In the genomic region with DNA sequence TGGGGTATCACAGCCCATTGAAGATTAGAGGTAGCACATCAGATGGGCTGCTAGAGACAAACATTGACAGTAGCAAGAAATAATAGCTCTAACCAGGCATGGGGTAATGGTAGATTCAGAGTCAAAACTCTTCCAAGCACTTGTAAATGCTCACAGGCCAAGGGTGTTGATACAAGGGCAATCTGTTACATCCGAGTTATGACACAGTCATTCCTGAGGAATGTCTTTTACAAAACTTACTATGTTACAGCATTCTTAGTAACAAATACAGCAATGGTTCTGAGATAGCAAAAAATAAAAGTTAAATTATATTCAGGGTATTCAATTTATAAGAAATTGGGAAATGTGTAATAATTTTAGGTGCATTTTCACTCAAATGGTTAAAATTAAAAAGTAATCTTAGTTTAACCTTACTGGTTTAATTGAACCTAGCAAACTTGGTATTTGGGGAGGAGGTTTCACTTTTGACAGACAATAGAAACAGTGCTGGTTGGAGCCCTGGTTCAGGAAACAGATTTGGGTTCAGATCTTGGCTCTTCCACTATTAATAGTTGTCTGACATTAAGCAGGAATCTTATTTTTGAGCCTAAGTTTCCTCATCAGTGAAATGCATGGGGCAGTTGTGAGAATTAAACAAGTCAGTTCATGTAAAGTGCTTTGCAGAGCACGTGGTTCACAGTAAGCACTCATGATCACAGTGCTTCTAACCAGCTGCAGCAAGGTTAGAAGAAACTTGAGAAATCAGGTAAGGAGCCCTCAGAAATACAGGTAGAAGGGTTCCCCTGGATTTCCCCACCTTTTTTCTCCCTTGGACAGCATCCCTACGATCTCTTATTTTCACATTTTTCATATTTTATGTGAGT, we compare ENCODE assay signal across 13 cellular contexts. TPM values are rescaled to one million over a fixed set of nuclear protein-coding genes. Genes with fewer than 3 reads are reported as not detected.
A peak's percentile ranks its signal among the peaks of the same experiment; 100 is the strongest.
DNase-seq lines count a peak whose midpoint lies in the region; ATAC-seq and TF ChIP-seq lines count a peak whose summit lies in the region.
"Had no signal": no experiment of that assay in that cellular context is flagged by ENCODE, and none has a peak within 500 bp of the region (broad histone marks: within the 10 kb centered on the region; RNA-seq: fewer than 3 reads in every experiment).

No MANE protein-coding gene starts in this region.

- ATAC-seq in activated CD8-positive, alpha-beta memory T cell treated with anti-CD3 and anti-CD28 coated beads, Interleukin-2, amount 10 ng/mL, durations not matched to agents 7 days and 5 days, result no peak
- no peak for ATAC-seq in stimulated activated effector memory CD8-positive, alpha-beta T cell treated with anti-CD3 and anti-CD28 coated beads, Interleukin-12 subunit alpha, Interleukin-12 subunit beta, amount 100 ng/mL, for 72 hours
- ATAC-seq in HG02981 (IDR thresholded peaks at IDR 0.05; ENCODE audit: unreplicated experiment), result no peak
- ATAC-seq: activated CD8-positive, alpha-beta T cell treated with anti-CD3 and anti-CD28 coated beads, Interleukin-2, amount 10 ng/mL, durations not matched to agents 7 days and 5 days; activated naive CD8-positive, alpha-beta T cell treated with anti-CD3 and anti-CD28 coated beads, Interleukin-2, amount 50 U/mL, for 24 hours had no signal

- H3K4me3 ChIP-seq in foreskin fibroblast (ENCODE audit: low read depth in 1 of 2, low read length in 2 of 2), result no peak overlapping the region
- H3K4me3 ChIP-seq: left ventricle myocardium inferior had no signal

- peaks cover 31% of the 10 kb centered on the region for H3K4me1 Mint-ChIP-seq in activated CD8-positive, alpha-beta memory T cell treated with anti-CD3 and anti-CD28 coated beads, Interleukin-2, amount 10 ng/mL, durations not matched to agents 7 days and 5 days
- H3K4me1 Mint-ChIP-seq in stimulated activated effector memory CD8-positive, alpha-beta T cell treated with anti-CD3 and anti-CD28 coated beads, Interleukin-12 subunit alpha, Interleukin-12 subunit beta, amount 100 ng/mL, for 72 hours, result peaks cover 19% of the 10 kb centered on the region
- H3K4me1 Mint-ChIP-seq in activated naive CD4-positive, alpha-beta T cell treated with anti-CD3 and anti-CD28 coated beads for 36 hours (ENCODE audit: low read depth), result peaks cover 20% of the 10 kb centered on the region

- no peak for TF ChIP-seq CTCF in foreskin fibroblast (IDR thresholded peaks at IDR 0.05; ENCODE audit: low read depth, low read length)

- no peaks in the 10 kb centered on the region for H3K9me3 Mint-ChIP-seq in activated CD8-positive, alpha-beta memory T cell treated with anti-CD3 and anti-CD28 coated beads, Interleukin-2, amount 10 ng/mL, durations not matched to agents 7 days and 5 days (ENCODE audit: low read depth)
- no peaks in the 10 kb centered on the region for H3K9me3 Mint-ChIP-seq in stimulated activated effector memory CD8-positive, alpha-beta T cell treated with anti-CD3 and anti-CD28 coated beads, Interleukin-12 subunit alpha, Interleukin-12 subunit beta, amount 100 ng/mL, for 72 hours
- no peaks in the 10 kb centered on the region for H3K9me3 Mint-ChIP-seq in activated naive CD4-positive, alpha-beta T cell treated with anti-CD3 and anti-CD28 coated beads for 36 hours
- H3K9me3 Mint-ChIP-seq: activated naive CD8-positive, alpha-beta T cell treated with anti-CD3 and anti-CD28 coated beads, Interleukin-2, amount 50 U/mL, for 24 hours had no signal

- intact Hi-C loops in activated naive CD4-positive, alpha-beta T cell treated with anti-CD3 and anti-CD28 coated beads for 36 hours (cut with micrococcal nuclease), result no loop called here

- peaks cover 24% of the 10 kb centered on the region for H3K36me3 Mint-ChIP-seq in activated CD8-positive, alpha-beta memory T cell treated with anti-CD3 and anti-CD28 coated beads, Interleukin-2, amount 10 ng/mL, durations not matched to agents 7 days and 5 days
- peaks cover 35% of the 10 kb centered on the region for H3K36me3 Mint-ChIP-seq in stimulated activated effector memory CD8-positive, alpha-beta T cell treated with anti-CD3 and anti-CD28 coated beads, Interleukin-12 subunit alpha, Interleukin-12 subunit beta, amount 100 ng/mL, for 72 hours
- H3K36me3 Mint-ChIP-seq in activated naive CD4-positive, alpha-beta T cell treated with anti-CD3 and anti-CD28 coated beads for 36 hours (ENCODE audit: low read depth), result peaks cover 9% of the 10 kb centered on the region

- CTCF ChIA-PET in activated CD8-positive, alpha-beta memory T cell treated with anti-CD3 and anti-CD28 coated beads, Interleukin-2, amount 10 ng/mL, durations not matched to agents 7 days and 5 days (lab: Charles Lee), result interaction anchor here (0.7 kb wide), 1 partner anchor 223 kb away, joined by 3 read pairs; no protein-coding TSS in a partner anchor
- CTCF ChIA-PET in activated naive CD4-positive, alpha-beta T cell treated with anti-CD3 and anti-CD28 coated beads for 36 hours (lab: Charles Lee), result no interaction called here

- no peaks in the 10 kb centered on the region for H3K27me3 Mint-ChIP-seq in activated CD8-positive, alpha-beta memory T cell treated with anti-CD3 and anti-CD28 coated beads, Interleukin-2, amount 10 ng/mL, durations not matched to agents 7 days and 5 days
- H3K27me3 Mint-ChIP-seq in activated naive CD4-positive, alpha-beta T cell treated with anti-CD3 and anti-CD28 coated beads for 36 hours (ENCODE audit: low read depth), result no peaks in the 10 kb centered on the region
- H3K27me3 Mint-ChIP-seq: activated naive CD8-positive, alpha-beta T cell treated with anti-CD3 and anti-CD28 coated beads, Interleukin-2, amount 50 U/mL, for 24 hours had no signal

- H3K27ac Mint-ChIP-seq in activated CD8-positive, alpha-beta memory T cell treated with anti-CD3 and anti-CD28 coated beads, Interleukin-2, amount 10 ng/mL, durations not matched to agents 7 days and 5 days, result peak overlapping the region; percentile 19
- H3K27ac Mint-ChIP-seq in stimulated activated effector memory CD8-positive, alpha-beta T cell treated with anti-CD3 and anti-CD28 coated beads, Interleukin-12 subunit alpha, Interleukin-12 subunit beta, amount 100 ng/mL, for 72 hours, result peak overlapping the region; percentile 43
- H3K27ac Mint-ChIP-seq in activated naive CD4-positive, alpha-beta T cell treated with anti-CD3 and anti-CD28 coated beads for 36 hours, result no peak overlapping the region
- H3K27ac Mint-ChIP-seq: activated CD8-positive, alpha-beta T cell treated with anti-CD3 and anti-CD28 coated beads, Interleukin-2, amount 10 ng/mL, durations not matched to agents 7 days and 5 days; activated naive CD8-positive, alpha-beta T cell treated with anti-CD3 and anti-CD28 coated beads, Interleukin-2, amount 50 U/mL, for 24 hours had no signal

- H3K4me3 Mint-ChIP-seq in activated CD8-positive, alpha-beta memory T cell treated with anti-CD3 and anti-CD28 coated beads, Interleukin-2, amount 10 ng/mL, durations not matched to agents 7 days and 5 days, result no peak overlapping the region
- H3K4me3 Mint-ChIP-seq in stimulated activated effector memory CD8-positive, alpha-beta T cell treated with anti-CD3 and anti-CD28 coated beads, Interleukin-12 subunit alpha, Interleukin-12 subunit beta, amount 100 ng/mL, for 72 hours, result no peak overlapping the region
- no peak overlapping the region for H3K4me3 Mint-ChIP-seq in activated naive CD4-positive, alpha-beta T cell treated with anti-CD3 and anti-CD28 coated beads for 36 hours
- H3K4me3 Mint-ChIP-seq: activated CD8-positive, alpha-beta T cell treated with anti-CD3 and anti-CD28 coated beads, Interleukin-2, amount 10 ng/mL, durations not matched to agents 7 days and 5 days; activated naive CD8-positive, alpha-beta T cell treated with anti-CD3 and anti-CD28 coated beads, Interleukin-2, amount 50 U/mL, for 24 hours had no signal

- no peak for DNase-seq in activated CD8-positive, alpha-beta memory T cell treated with anti-CD3 and anti-CD28 coated beads, Interleukin-2, amount 10 ng/mL, durations not matched to agents 7 days and 5 days
- DNase-seq in activated CD8-positive, alpha-beta memory T cell treated with anti-CD3 and anti-CD28 coated beads, Interleukin-2, amount 50 U/mL, for 4 hours, result no peak
- DNase-seq in SW 1271 (lab: John Stamatoyannopoulos, UW), result peak; percentile 14 to 60
- DNase-seq in foreskin fibroblast, result peak; percentile 79 to 85
- DNase-seq in stimulated activated effector memory CD8-positive, alpha-beta T cell treated with anti-CD3 and anti-CD28 coated beads, Interleukin-12 subunit alpha, Interleukin-12 subunit beta, amount 100 ng/mL, for 72 hours (ENCODE audit: low spot score in 2 of 2), result no peak
- no peak for DNase-seq in activated naive CD4-positive, alpha-beta T cell treated with anti-CD3 and anti-CD28 coated beads for 36 hours
- no peak for DNase-seq in hypothalamus (lab: John Stamatoyannopoulos, UW)
- DNase-seq: 8988T; activated CD8-positive, alpha-beta T cell treated with anti-CD3 and anti-CD28 coated beads, Interleukin-2, amount 10 ng/mL, durations not matched to agents 7 days and 5 days; activated naive CD8-positive, alpha-beta T cell treated with anti-CD3 and anti-CD28 coated beads, Interleukin-2, amount 50 U/mL, for 24 hours; left ventricle myocardium inferior; posterior cingulate gyrus had no signal

RNA-seq across cellular contexts. Expression of a gene that starts 4.4 kb away (rescaled TPM):
- total RNA-seq in activated CD8-positive, alpha-beta memory T cell treated with anti-CD3 and anti-CD28 coated beads, Interleukin-2, amount 10 ng/mL, durations not matched to agents 7 days and 5 days, result 10 to 100 TPM; 18.1 to 26.7 TPM
- 10 to 100 TPM; 14.2 to 17.8 TPM for total RNA-seq in activated naive CD4-positive, alpha-beta T cell treated with anti-CD3 and anti-CD28 coated beads for 36 hours

Comparison
In these comparisons a context has a peak if more than half of its experiments do, and no peak if none do; other contexts are left out.
1. DNase-seq: peak in SW 1271 (2 of 2) and foreskin fibroblast (2 of 2); none in activated CD8-positive, alpha-beta memory T cell treated with anti-CD3 and anti-CD28 coated beads, Interleukin-2, amount 10 ng/mL, durations not matched to agents 7 days and 5 days (single experiment), activated CD8-positive, alpha-beta memory T cell treated with anti-CD3 and anti-CD28 coated beads, Interleukin-2, amount 50 U/mL, for 4 hours (single experiment), stimulated activated effector memory CD8-positive, alpha-beta T cell treated with anti-CD3 and anti-CD28 coated beads, Interleukin-12 subunit alpha, Interleukin-12 subunit beta, amount 100 ng/mL, for 72 hours (0 of 2), activated naive CD4-positive, alpha-beta T cell treated with anti-CD3 and anti-CD28 coated beads for 36 hours (single experiment) and hypothalamus (0 of 51).